8 cellular contexts compared by ENCODE assay signal in genomic region chr3:27712136-27713065, GRCh38. TPM values are rescaled to one million over a fixed set of nuclear protein-coding genes. Genes with fewer than 3 reads are reported as not detected.
DNase-seq lines count a peak whose midpoint lies in the region; ATAC-seq and TF ChIP-seq lines count a peak whose summit lies in the region.

No MANE protein-coding gene starts in this region.

- H3K9me3 ChIP-seq in ES-I3 (ENCODE audit: control insufficient read depth, insufficient read depth, low read length) (peaks cover 4% of the 10 kb centered on the region; the same call in 1 of the 2 replicates), trophoblast cell (ENCODE audit: insufficient read depth, low read depth, low read length) (peaks cover 3% of the 10 kb centered on the region), upper lobe of left lung (no peaks in the 10 kb centered on the region)

- no peak overlapping the region for H3K4me3 ChIP-seq in KMS-11 (IDR thresholded peaks at IDR 0.05; ENCODE audit: insufficient read depth, low read depth, low read length)
- H3K4me3 ChIP-seq in trophoblast cell (ENCODE audit: low read depth, low read length): no peak overlapping the region
- peak overlapping the region; percentile 12 to 63 (median 50) for H3K4me3 ChIP-seq in upper lobe of left lung

- H4K12ac ChIP-seq in trophoblast cell (ENCODE audit: low read depth, low read length): no peak overlapping the region

- H3K27ac ChIP-seq in KMS-11: no peak overlapping the region
- no peak overlapping the region for H3K27ac ChIP-seq in trophoblast cell (ENCODE audit: low read depth, low read length)
- H3K27ac ChIP-seq in upper lobe of left lung: peak overlapping the region in 3 of 4 donors; percentile 22 to 50 (median 41)

- no peak overlapping the region for H2BK5ac ChIP-seq in trophoblast cell (ENCODE audit: low read depth, low read length, poor library complexity)

- ATAC-seq in GM21825 (IDR thresholded peaks at IDR 0.05; ENCODE audit: unreplicated experiment) (peak; percentile 98), SK-N-SH treated with all-trans-retinoic acid at 6 μM for 48 hours (peak; percentile 96), Right ventricle myocardium superior (ENCODE audit: poor library complexity) (peak; percentile 98), upper lobe of left lung (ENCODE audit: low FRiP score in 2 of 2) (peak; percentile 92 to 95)

- peak; percentile 80 for DNase-seq in activated naive CD8-positive, alpha-beta T cell treated with anti-CD3 and anti-CD28 coated beads for 36 hours
- DNase-seq in Right ventricle myocardium superior: peak; percentile 85
- DNase-seq in trophoblast cell: peak; percentile 69 to 76
- DNase-seq in upper lobe of left lung: peak; percentile 78 to 87

- H3K4ac ChIP-seq in trophoblast cell (ENCODE audit: low read depth, low read length): no peak overlapping the region

- H3K9ac ChIP-seq in ES-I3 (ENCODE audit: low read depth, low read length) (peak overlapping the region; percentile 58), KMS-11 (peak overlapping the region; percentile 27; the same call in 1 of the 2 replicates), trophoblast cell (ENCODE audit: low read length) (no peak overlapping the region)

- H2BK12ac ChIP-seq in trophoblast cell (ENCODE audit: low read length): no peak overlapping the region

- H3K36me3 Mint-ChIP-seq in activated naive CD8-positive, alpha-beta T cell treated with anti-CD3 and anti-CD28 coated beads for 36 hours: no peaks in the 10 kb centered on the region

- no peak overlapping the region for H3K14ac ChIP-seq in trophoblast cell (ENCODE audit: low read length)

- peaks cover 62% of the 10 kb centered on the region for H3K27me3 Mint-ChIP-seq in activated naive CD8-positive, alpha-beta T cell treated with anti-CD3 and anti-CD28 coated beads for 36 hours

- no peak overlapping the region for H2BK120ac ChIP-seq in trophoblast cell (ENCODE audit: insufficient read depth, low read length, poor library complexity)

- no peaks in the 10 kb centered on the region for H3K79me1 ChIP-seq in trophoblast cell (ENCODE audit: low read length)

- H3K18ac ChIP-seq in trophoblast cell (ENCODE audit: low read length): no peak overlapping the region

- H2AFZ ChIP-seq in KMS-11 (ENCODE audit: low read depth) (peak overlapping the region; percentile 90), trophoblast cell (ENCODE audit: insufficient read depth, low read length, poor library complexity) (peak overlapping the region; percentile 24)

- H3K27me3 ChIP-seq in KMS-11 (ENCODE audit: insufficient read depth, low read depth) (no peaks in the 10 kb centered on the region), trophoblast cell (ENCODE audit: insufficient read depth, low read length) (peaks cover 48% of the 10 kb centered on the region), upper lobe of left lung (peaks cover 0 to 29% (median 11%) of the 10 kb centered on the region in 4 donors)

- H3K36me3 ChIP-seq in ES-I3 (ENCODE audit: insufficient read depth, low read length) (no peaks in the 10 kb centered on the region; the same call in 1 of the 2 replicates), KMS-11 (ENCODE audit: insufficient read depth) (no peaks in the 10 kb centered on the region), trophoblast cell (ENCODE audit: control insufficient read depth in 1 of 2, insufficient read depth in 2 of 2, low read length in 2 of 2) (no peaks in the 10 kb centered on the region), upper lobe of left lung (no peaks in the 10 kb centered on the region)

- no peak for TF ChIP-seq EP300 in upper lobe of left lung (IDR thresholded peaks at IDR 0.05)

- H3K79me2 ChIP-seq in KMS-11 (ENCODE audit: insufficient read depth, low read depth) (no peaks in the 10 kb centered on the region), trophoblast cell (ENCODE audit: control insufficient read depth, insufficient read depth, low read length, poor library complexity) (no peaks in the 10 kb centered on the region)

- H2AK5ac ChIP-seq in trophoblast cell (ENCODE audit: low read length): no peak overlapping the region

- peaks cover 24% of the 10 kb centered on the region for H3K4me1 Mint-ChIP-seq in activated naive CD8-positive, alpha-beta T cell treated with anti-CD3 and anti-CD28 coated beads for 36 hours

- H3K4me2 ChIP-seq in KMS-11 (peak overlapping the region; percentile 51), trophoblast cell (ENCODE audit: low read length) (peak overlapping the region; percentile 77)

- no CpG with 5 or more reads among the region's 49 CpGs for WGBS in trophoblast cell (ENCODE audit: extremely low coverage, insufficient coverage, insufficient read length)
- 0 to 2% methylated on average over 39 to 41 of the region's 49 CpGs for WGBS in upper lobe of left lung, 2 donors

- no peaks in the 10 kb centered on the region for H3K9me3 Mint-ChIP-seq in activated naive CD8-positive, alpha-beta T cell treated with anti-CD3 and anti-CD28 coated beads for 36 hours

- intact Hi-C loops in Right ventricle myocardium superior (cut with DNase I): loop anchor here (2.0 kb wide), 1 partner anchor 614 kb away; no protein-coding TSS in a partner anchor

- TF ChIP-seq CTCF in KMS-11 (conservative IDR thresholded peaks at IDR 0.05; ENCODE audit: low read depth, low read length): peak; percentile 60
- TF ChIP-seq CTCF in upper lobe of left lung (IDR thresholded peaks at IDR 0.05): peak; percentile 57 to 75 (median 66)

- no peak for TF ChIP-seq POLR2A in upper lobe of left lung (IDR thresholded peaks at IDR 0.05)

- H3K27ac Mint-ChIP-seq in activated naive CD8-positive, alpha-beta T cell treated with anti-CD3 and anti-CD28 coated beads for 36 hours: peak overlapping the region; percentile 64

- H4K8ac ChIP-seq in trophoblast cell (ENCODE audit: low read depth, low read length): no peak overlapping the region

- no peak overlapping the region for H3K23ac ChIP-seq in trophoblast cell (ENCODE audit: low read length)

- H3K4me1 ChIP-seq in ES-I3 (ENCODE audit: insufficient read depth, low read length) (peaks cover 12% of the 10 kb centered on the region), KMS-11 (ENCODE audit: low read depth, poor library complexity, severe bottlenecking) (no peaks in the 10 kb centered on the region), trophoblast cell (ENCODE audit: control insufficient read depth in 1 of 2, insufficient read depth in 2 of 2, low read length in 2 of 2) (peaks cover 7 to 15% of the 10 kb centered on the region in 2 experiments), upper lobe of left lung (peaks cover 28 to 38% (median 33%) of the 10 kb centered on the region in 4 donors)

- peak overlapping the region; percentile 89 for H3K4me3 Mint-ChIP-seq in activated naive CD8-positive, alpha-beta T cell treated with anti-CD3 and anti-CD28 coated beads for 36 hours

- H4K91ac ChIP-seq in trophoblast cell (ENCODE audit: low read depth, low read length): no peak overlapping the region

- no peaks in the 10 kb centered on the region for H4K20me1 ChIP-seq in KMS-11 (ENCODE audit: insufficient read depth)

TF ChIP-seq in SK-N-SH treated with all-trans-retinoic acid at 6 μM for 48 hours, 23 proteins besides CTCF, POLR2A, EP300 and RAD21:
- TF ChIP-seq ZNF8 (CRISPR knock-in tag; IDR thresholded peaks at IDR 0.05) (no peak), CSDC2 (CRISPR knock-in tag; IDR thresholded peaks at IDR 0.05) (no peak), ZNF565 (CRISPR knock-in tag; conservative IDR thresholded peaks at IDR 0.05; ENCODE audit: low read depth) (no peak), GLIS3 (CRISPR knock-in tag; IDR thresholded peaks at IDR 0.05) (no peak), OSR1 (CRISPR knock-in tag; IDR thresholded peaks at IDR 0.05) (no peak), ARNTL (CRISPR knock-in tag; IDR thresholded peaks at IDR 0.05; ENCODE audit: borderline replicate concordance, low read depth) (no peak)
- TF ChIP-seq, protein P1, sequence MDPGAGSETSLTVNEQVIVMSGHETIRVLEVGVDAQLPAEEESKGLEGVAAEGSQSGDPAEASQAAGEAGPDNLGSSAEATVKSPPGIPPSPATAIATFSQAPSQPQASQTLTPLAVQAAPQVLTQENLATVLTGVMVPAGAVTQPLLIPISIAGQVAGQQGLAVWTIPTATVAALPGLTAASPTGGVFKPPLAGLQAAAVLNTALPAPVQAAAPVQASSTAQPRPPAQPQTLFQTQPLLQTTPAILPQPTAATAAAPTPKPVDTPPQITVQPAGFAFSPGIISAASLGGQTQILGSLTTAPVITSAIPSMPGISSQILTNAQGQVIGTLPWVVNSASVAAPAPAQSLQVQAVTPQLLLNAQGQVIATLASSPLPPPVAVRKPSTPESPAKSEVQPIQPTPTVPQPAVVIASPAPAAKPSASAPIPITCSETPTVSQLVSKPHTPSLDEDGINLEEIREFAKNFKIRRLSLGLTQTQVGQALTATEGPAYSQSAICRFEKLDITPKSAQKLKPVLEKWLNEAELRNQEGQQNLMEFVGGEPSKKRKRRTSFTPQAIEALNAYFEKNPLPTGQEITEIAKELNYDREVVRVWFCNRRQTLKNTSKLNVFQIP (CRISPR knock-in tag; IDR thresholded peaks at IDR 0.05; ENCODE audit: borderline replicate concordance, low read depth): no peak

RNA-seq across cellular contexts. Expression of gene EOMES, which starts 9.7 kb away (rescaled TPM):
- under 1 TPM; 0.50 to 0.97 TPM for total RNA-seq in activated naive CD8-positive, alpha-beta T cell treated with anti-CD3 and anti-CD28 coated beads for 36 hours
- 0.08 TPM for total RNA-seq in Right ventricle myocardium superior
- 0.01 TPM in 1 of 2 replicates, not detected in the other for polyA plus RNA-seq in trophoblast cell (2013)
- total RNA-seq in upper lobe of left lung: 1 to 10 TPM in 3 of 6 donors, under 1 TPM in 3; 0.44 to 2.1 (median 1.1) TPM

Comparison
In these comparisons a context has a peak if more than half of its experiments do, and no peak if none do; other contexts are left out.
1. H3K27ac ChIP-seq: peak in upper lobe of left lung (3 of 4); none in KMS-11 (single experiment) and trophoblast cell (single experiment).
2. H3K4me3 ChIP-seq: peak in upper lobe of left lung (4 of 4); none in KMS-11 (single experiment) and trophoblast cell (single experiment).
3. Peak in every context shown above with its lines, with median percentiles within 50 percentile points of each other: ATAC-seq and DNase-seq.